8 cellular contexts compared by ENCODE assay signal in genomic region chr16:3431779-3432219, GRCh38. TPM values are rescaled to one million over a fixed set of nuclear protein-coding genes. Genes with fewer than 3 reads are reported as not detected.
A peak's percentile ranks its signal among the peaks of the same experiment; 100 is the strongest.
DNase-seq lines count a peak whose midpoint lies in the region; ATAC-seq and TF ChIP-seq lines count a peak whose summit lies in the region.

No MANE protein-coding gene starts in this region.

- intact Hi-C loops in Right ventricle myocardium superior (cut with DNase I) = loop anchor here (10.0 kb wide), 1 partner anchor 47 kb away; no protein-coding TSS in a partner anchor

- TF ChIP-seq CTCF in HL-60 (IDR thresholded peaks at IDR 0.05; ENCODE audit: insufficient read depth, low read length) = no peak
- no peak for TF ChIP-seq CTCF in gastroesophageal sphincter (IDR thresholded peaks at IDR 0.05)

- H3K36me3 ChIP-seq in gastroesophageal sphincter = peaks cover 0 to 30% of the 10 kb centered on the region in 2 donors

- 52% methylated on average over 15 of the region's 26 CpGs; no CpG with 5 or more reads in 1 of the 2 donors for WGBS in gastroesophageal sphincter (ENCODE audit: low coverage in 1 of 2), 2 donors

- no peaks in the 10 kb centered on the region for H3K4me1 ChIP-seq in gastroesophageal sphincter

- peaks cover 0 to 15% (median 0%) of the 10 kb centered on the region in 3 donors for H3K9me3 ChIP-seq in gastroesophageal sphincter

- H3K4me3 ChIP-seq in HL-60 (replicated peaks; ENCODE audit: insufficient read depth, low read length) (peak overlapping the region; percentile 54), gastroesophageal sphincter (peak overlapping the region in 1 of 2 donors; percentile 35)

- peak overlapping the region; percentile 64 for H3K27ac ChIP-seq in HL-60 (replicated peaks)
- H3K27ac ChIP-seq in gastroesophageal sphincter = no peak overlapping the region

- DNase-seq in HL-60 (ENCODE audit: low read depth in 1 of 2, low spot score in 1 of 2) (peak; percentile 93 to 96), activated T-cell treated with anti-CD3 and anti-CD28 coated beads for 24 hours (ENCODE audit: low read depth) (peak; percentile 65), Right ventricle myocardium superior (peak; percentile 75), 8988T (no peak), islet precursor cell (no peak)
- peak; percentile 67 for DNase-seq in stimulated activated CD4-positive, alpha-beta T cell treated with anti-CD3 and anti-CD28 coated beads, Interleukin-4, amount 100 ng/mL, for 24 hours

- no peak for TF ChIP-seq POLR2A in gastroesophageal sphincter (IDR thresholded peaks at IDR 0.05)

- peak; percentile 72 for ATAC-seq in Right ventricle myocardium superior (ENCODE audit: poor library complexity)
- no peak for ATAC-seq in gastroesophageal sphincter
- ATAC-seq in HG02798 (IDR thresholded peaks at IDR 0.05; ENCODE audit: poor library complexity, unreplicated experiment) = no peak

- no peak for TF ChIP-seq EP300 in gastroesophageal sphincter (IDR thresholded peaks at IDR 0.05)

- H3K27me3 ChIP-seq in HL-60 (ENCODE audit: insufficient read depth, poor library complexity, severe bottlenecking) (no peaks in the 10 kb centered on the region), gastroesophageal sphincter (peaks cover 5% of the 10 kb centered on the region)

RNA-seq across cellular contexts. Expression of gene ZNF597, which starts 11.5 kb away (rescaled TPM):
- total RNA-seq in Right ventricle myocardium superior (1.5 TPM), gastroesophageal sphincter (1 to 10 TPM; 1.4 to 2.8 (median 2.2) TPM)

RNA-seq across cellular contexts. Expression of gene NAA60, which starts 11.7 kb away (rescaled TPM):
- total RNA-seq in Right ventricle myocardium superior = 47.0 TPM
- total RNA-seq in gastroesophageal sphincter = 10 to 100 TPM; 18.6 to 35.1 (median 28.5) TPM

RNA-seq across cellular contexts. Expression of gene ZNF174, which starts 30.8 kb away (rescaled TPM):
- 11.3 TPM for total RNA-seq in Right ventricle myocardium superior
- total RNA-seq in gastroesophageal sphincter = 10 to 100 TPM; 12.1 to 22.9 (median 22.3) TPM

RNA-seq across cellular contexts. Expression of gene ZSCAN32, which starts 31.0 kb away (rescaled TPM):
- total RNA-seq in Right ventricle myocardium superior (5.5 TPM), gastroesophageal sphincter (10 to 100 TPM; 11.4 to 25.5 (median 14.0) TPM)

Comparison
In these comparisons a context has a peak if more than half of its experiments do, and no peak if none do; other contexts are left out.
1. DNase-seq: peak in HL-60 (2 of 2), activated T-cell treated with anti-CD3 and anti-CD28 coated beads for 24 hours (single experiment), Right ventricle myocardium superior (single experiment) and stimulated activated CD4-positive, alpha-beta T cell treated with anti-CD3 and anti-CD28 coated beads, Interleukin-4, amount 100 ng/mL, for 24 hours (single experiment); none in 8988T (single experiment) and islet precursor cell (single experiment).